16 cellular contexts compared by ENCODE assay signal in the genomic region with DNA sequence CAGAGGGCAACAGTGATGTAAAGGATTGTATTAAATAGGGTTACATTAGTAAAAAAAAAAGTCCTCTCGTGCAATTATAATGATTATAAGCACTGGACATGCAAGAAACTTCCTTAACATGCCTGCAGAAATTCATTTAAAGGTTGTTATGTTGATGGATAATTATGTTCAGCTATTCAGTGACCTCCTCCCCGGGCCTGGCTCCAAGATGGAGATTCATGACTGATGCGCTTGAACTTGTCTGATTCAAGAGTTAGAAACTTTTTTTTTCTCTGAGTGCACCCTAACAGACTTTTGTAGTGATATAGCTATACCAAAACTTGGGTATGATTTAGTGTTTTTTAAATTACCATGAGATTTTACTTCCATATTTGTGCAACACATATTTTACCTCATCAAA.
"Had no signal": no experiment of that assay in that cellular context is flagged by ENCODE, and none has a peak within 500 bp of the region (broad histone marks: within the 10 kb centered on the region; RNA-seq: fewer than 3 reads in every experiment).

No MANE protein-coding gene starts in this region.

- H3K27ac ChIP-seq: SJSA1, SK-N-MC had no signal

- H3K27me3 ChIP-seq: SJSA1 had no signal

- DNase-seq: Karpas-422, KG1, MM.1S, NCI-H1092 treated with DMSO at 0.1 percent for 48 hours, NCI-H1436, NCI-H187, NCI-H2029, NCI-H2227 treated with DMSO at 0.1 percent for 48 hours, NCI-H524, NCI-H526 treated with DMSO at 0.1 percent for 48 hours, NCI-H774, Right ventricle myocardium superior, RPMI8226, SIG-M5 had no signal

- H3K9me3 ChIP-seq: SJSA1 had no signal

- H3K4me3 ChIP-seq: SJSA1, SK-N-MC had no signal
